8 cellular contexts compared by ENCODE assay signal in genomic region chr18:76823166-76823539, GRCh38. TPM values are rescaled to one million over a fixed set of nuclear protein-coding genes. Genes with fewer than 3 reads are reported as not detected.
DNase-seq lines count a peak whose midpoint lies in the region; ATAC-seq and TF ChIP-seq lines count a peak whose summit lies in the region.

No MANE protein-coding gene starts in this region.

- H3K27ac ChIP-seq in rectal smooth muscle tissue (ENCODE audit: low read depth, low read length), result peak overlapping the region; percentile 87

- H3K4me3 Mint-ChIP-seq in T-helper 17 cell, result peak overlapping the region; percentile 83

- H3K36me3 ChIP-seq in rectal smooth muscle tissue (ENCODE audit: control insufficient read depth, insufficient read depth, low read length), result no peaks in the 10 kb centered on the region

- no peaks in the 10 kb centered on the region for H3K36me3 Mint-ChIP-seq in T-helper 17 cell (ENCODE audit: low read depth)

- no peaks in the 10 kb centered on the region for H3K27me3 ChIP-seq in rectal smooth muscle tissue (ENCODE audit: control insufficient read depth, insufficient read depth, low read length)

- H3K27ac Mint-ChIP-seq in T-helper 17 cell, result peak overlapping the region; percentile 14

- no peaks in the 10 kb centered on the region for H3K27me3 Mint-ChIP-seq in T-helper 17 cell

- in situ Hi-C loops in GM13976 (cut with MboI; ENCODE audit: low sequenced_read_pairs, unreplicated experiment), result no loop called here

- H3K4me1 Mint-ChIP-seq in T-helper 17 cell, result peaks cover 42% of the 10 kb centered on the region

- CTCF ChIA-PET in HEK293T (lab: Yijun Ruan, JAX), result interaction anchor here (0.6 kb wide), 1 partner anchor 23 kb away, joined by 4 read pairs; no protein-coding TSS in a partner anchor

- TF ChIP-seq CTCF in GM12865 (IDR thresholded peaks at IDR 0.05; ENCODE audit: insufficient read depth, low read depth, low read length, missing control alignments) (no peak), fibroblast of villous mesenchyme (IDR thresholded peaks at IDR 0.05; ENCODE audit: insufficient read depth, low read depth, low read length) (no peak), GM13976 (IDR thresholded peaks at IDR 0.05; ENCODE audit: borderline replicate concordance, control extremely low read depth, extremely low read depth, insufficient read depth, missing control alignments) (no peak)

- ATAC-seq in T-helper 17 cell (no peak), GM19324 (IDR thresholded peaks at IDR 0.05; ENCODE audit: low FRiP score, unreplicated experiment) (no peak)

- H3K9ac ChIP-seq in rectal smooth muscle tissue (ENCODE audit: low read length), result peak overlapping the region; percentile 42

- peaks cover 5% of the 10 kb centered on the region for H3K4me1 ChIP-seq in rectal smooth muscle tissue (ENCODE audit: control insufficient read depth, insufficient read depth, low read length)

- H3K9me3 ChIP-seq in T-helper 17 cell (ENCODE audit: control insufficient read depth, low read length, poor library complexity, severe bottlenecking), result no peaks in the 10 kb centered on the region

- DNase-seq in GM12865 (ENCODE audit: low read depth) (no peak), T-helper 17 cell (peak in 1 of 3 donors; percentile 9), fibroblast of villous mesenchyme (ENCODE audit: low read depth) (no peak), HEK293T (ENCODE audit: extremely low spot score) (no peak), GM13976 (ENCODE audit: low spot score) (no peak), DMS 273 treated with DMSO at 0.1 percent for 48 hours (lab: John Stamatoyannopoulos, UW) (no peak)

- POLR2A ChIA-PET in HEK293T (lab: Yijun Ruan, JAX), result interaction anchor here (0.6 kb wide), 1 partner anchor 69 kb away, joined by 3 read pairs; no protein-coding TSS in a partner anchor

- H3K4me3 ChIP-seq in GM12865 (ENCODE audit: low read depth, low read length) (peak overlapping the region; percentile 91), fibroblast of villous mesenchyme (ENCODE audit: low read depth, low read length) (peak overlapping the region; percentile 65), rectal smooth muscle tissue (ENCODE audit: low read length) (peak overlapping the region; percentile 88)

TF ChIP-seq in HEK293T, 16 proteins besides CTCF, POLR2A, EP300 and RAD21:
- TF ChIP-seq BHLHE40 (IDR thresholded peaks at IDR 0.05; ENCODE audit: borderline replicate concordance) (no peak), FOXM1 (IDR thresholded peaks at IDR 0.05; ENCODE audit: borderline replicate concordance) (no peak), PKNOX1 (IDR thresholded peaks at IDR 0.05) (no peak), FOXA1 (IDR thresholded peaks at IDR 0.05) (no peak), SUZ12 (IDR thresholded peaks at IDR 0.05) (no peak), L3MBTL2 (conservative IDR thresholded peaks at IDR 0.05) (no peak)

RNA-seq across cellular contexts. Expression of gene ZNF236, which starts 0.8 kb away (rescaled TPM):
- total RNA-seq in T-helper 17 cell (10 to 100 TPM; 29.5 to 29.9 TPM), fibroblast of villous mesenchyme (11.9 and 12.5 TPM in 2 replicates)
